ENCODE assay signal across 8 cellular contexts in the genomic region with DNA sequence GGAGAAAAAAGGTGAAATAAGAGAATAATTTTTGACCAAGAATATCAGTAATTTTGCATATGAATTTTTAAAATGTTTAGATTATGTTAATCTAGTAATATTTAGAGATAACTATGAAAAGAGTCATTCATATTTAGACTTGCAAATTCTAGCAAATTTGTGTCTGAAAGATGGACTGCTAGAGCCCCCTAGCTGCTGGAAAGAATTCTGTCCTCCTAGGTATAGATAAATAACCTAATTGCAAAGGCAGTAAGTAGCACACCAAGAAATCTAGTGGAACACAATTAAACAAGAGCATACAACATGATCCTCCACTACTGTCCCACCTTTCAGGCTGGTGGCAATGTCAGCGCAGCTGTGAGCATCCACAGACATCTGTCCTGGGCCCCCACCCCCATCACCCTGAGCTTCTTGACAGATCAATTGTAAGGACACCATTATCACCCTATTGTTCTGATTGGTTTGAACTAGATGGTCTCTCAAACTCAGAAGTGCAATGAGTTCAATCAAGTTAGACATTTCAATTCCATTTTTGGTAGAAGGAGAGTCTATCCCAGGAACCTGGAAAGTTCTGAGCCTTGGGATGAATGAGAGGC. TPM values are rescaled to one million over a fixed set of nuclear protein-coding genes. Genes with fewer than 3 reads are reported as not detected.
DNase-seq lines count a peak whose midpoint lies in the region; ATAC-seq, FAIRE-seq and TF ChIP-seq lines count a peak whose summit lies in the region.

No MANE protein-coding gene starts in this region.

- TF ChIP-seq RAD21 in H1 (IDR thresholded peaks at IDR 0.05 in 1 of 2, conservative IDR thresholded peaks at IDR 0.05 in 1 of 2; ENCODE audit: low read depth in 2 of 2, low read length in 2 of 2), result peak; percentile 85 to 86

- H4K8ac ChIP-seq in H1 (ENCODE audit: extremely low read depth, insufficient read depth, low read length), result no peak overlapping the region

- H3K4me2 ChIP-seq in PC-3 (ENCODE audit: low read length) (no peak overlapping the region), H1 (ENCODE audit: insufficient read depth in 1 of 2, low read depth in 2 of 2, low read length in 2 of 2) (no peak overlapping the region)

- no peaks in the 10 kb centered on the region; the same call in 1 of the 2 replicates for H3K23me2 ChIP-seq in H1 (ENCODE audit: low read depth, low read length)

- H4K20me1 ChIP-seq in PC-3 (ENCODE audit: low read length), result no peaks in the 10 kb centered on the region
- no peaks in the 10 kb centered on the region for H4K20me1 ChIP-seq in H1 (replicated peaks in 1 of 2; ENCODE audit: control insufficient read depth in 1 of 2, insufficient read depth in 2 of 2, low read length in 2 of 2)

- H3K4me1 ChIP-seq in PC-3 (ENCODE audit: insufficient read depth, low read length) (no peaks in the 10 kb centered on the region), H1 (replicated peaks in 1 of 4; ENCODE audit: control insufficient read depth in 3 of 4, insufficient read depth in 4 of 4, low read length in 3 of 4) (no peaks in the 10 kb centered on the region), aorta (ENCODE audit: control insufficient read depth in 1 of 2, insufficient read depth in 2 of 2, low read length in 2 of 2) (no peaks in the 10 kb centered on the region)

- H3K14ac ChIP-seq in H1 (ENCODE audit: insufficient read length), result no peak overlapping the region

- FAIRE-seq in H1 (lab: Jason Lieb, UNC), result peak; percentile 85

- H3K79me1 ChIP-seq in H1 (ENCODE audit: low read depth, low read length), result no peaks in the 10 kb centered on the region

- no peak overlapping the region for H2BK5ac ChIP-seq in H1 (ENCODE audit: low read depth, low read length)

- H4K91ac ChIP-seq in H1 (replicated peaks; ENCODE audit: insufficient read length, low read length), result no peak overlapping the region

- H2BK20ac ChIP-seq in H1 (ENCODE audit: low read length), result no peak overlapping the region

- no peak overlapping the region for H3K18ac ChIP-seq in H1 (ENCODE audit: extremely low read depth, low read length)

- DNase-seq in COLO668 (lab: John Stamatoyannopoulos, UW; ENCODE audit: unreplicated experiment) (peak; percentile 1), HCEC 1CT (peak; percentile 63), PC-3 (peak; percentile 40), H1 (ENCODE audit: low read depth in 1 of 2, low spot score in 2 of 2) (no peak), myocyte (ENCODE audit: low read depth) (peak; percentile 62), aorta (no peak)

- no peak overlapping the region for H3K23ac ChIP-seq in H1 (ENCODE audit: insufficient read length)

- intact Hi-C loops in PC-3 (cut with micrococcal nuclease) (no loop called here), aorta (cut with DNase I) (loop anchor here (5.0 to 10.0 kb wide), 4 partner anchors 491 to 936 kb away; no protein-coding TSS in a partner anchor)

- no peaks in the 10 kb centered on the region for H3K27me3 ChIP-seq in PC-3 (ENCODE audit: low read length)
- H3K27me3 ChIP-seq in H1 (replicated peaks in 1 of 4; ENCODE audit: control insufficient read depth in 3 of 4, extremely low read depth in 1 of 4, insufficient read depth in 3 of 4, low read length in 3 of 4), result no peaks in the 10 kb centered on the region
- H3K27me3 ChIP-seq in aorta (ENCODE audit: control insufficient read depth in 1 of 2, insufficient read depth in 2 of 2, low read length in 1 of 2), result no peaks in the 10 kb centered on the region

- no peaks in the 10 kb centered on the region for H3K9me2 ChIP-seq in PC-3 (replicated peaks; ENCODE audit: low read length)

- H2BK12ac ChIP-seq in H1 (ENCODE audit: low read depth, low read length), result no peak overlapping the region

- ATAC-seq in PC-3, result no peak
- no peak for ATAC-seq in GM21576 (IDR thresholded peaks at IDR 0.05; ENCODE audit: unreplicated experiment)
- ATAC-seq in HG03175 (IDR thresholded peaks at IDR 0.05; ENCODE audit: unreplicated experiment), result no peak
- ATAC-seq in aorta (ENCODE audit: low FRiP score), result no peak

- TF ChIP-seq CTCF in PC-3 (conservative IDR thresholded peaks at IDR 0.05; ENCODE audit: low read depth, low read length) (peak; percentile 59), H1 (IDR thresholded peaks at IDR 0.05; ENCODE audit: control extremely low read depth in 1 of 3, insufficient read depth in 1 of 3, low read depth in 1 of 3, low read length in 3 of 3) (peak in 2 of 3 experiments; percentile 47 to 61; a peak in 2 of 4 replicates)

- H3K79me2 ChIP-seq in PC-3 (ENCODE audit: low read length) (no peaks in the 10 kb centered on the region), H1 (ENCODE audit: control insufficient read depth in 1 of 2, insufficient read depth in 2 of 2, low read length in 2 of 2) (no peaks in the 10 kb centered on the region)

- no peak overlapping the region for H3K4me3 ChIP-seq in PC-3 (ENCODE audit: low read length)
- H3K4me3 ChIP-seq in H1 (ENCODE audit: extremely low read depth in 1 of 4, insufficient read depth in 2 of 4, low read depth in 3 of 4, low read length in 4 of 4), result no peak overlapping the region
- no peak overlapping the region for H3K4me3 ChIP-seq in aorta (ENCODE audit: low read length in 2 of 2)

- TF ChIP-seq POLR2A in H1 (IDR thresholded peaks at IDR 0.05; ENCODE audit: control extremely low read depth in 1 of 2, low read depth in 2 of 2, low read length in 2 of 2), result no peak

- H2AFZ ChIP-seq in PC-3 (ENCODE audit: low read length) (no peak overlapping the region), H1 (ENCODE audit: low read length) (no peak overlapping the region)

- H3K9me3 ChIP-seq in PC-3 (ENCODE audit: low read length) (no peaks in the 10 kb centered on the region), H1 (ENCODE audit: insufficient read depth in 2 of 2, low read depth in 1 of 2, low read length in 1 of 2) (no peaks in the 10 kb centered on the region), aorta (ENCODE audit: control insufficient read depth, low read length) (no peaks in the 10 kb centered on the region)

- H4K5ac ChIP-seq in H1 (ENCODE audit: insufficient read length, low read depth, low read length), result no peak overlapping the region

- H3K9ac ChIP-seq in PC-3 (ENCODE audit: low read length) (no peak overlapping the region), H1 (replicated peaks in 1 of 4; ENCODE audit: extremely low read depth in 1 of 4, low read depth in 3 of 4, low read length in 3 of 4) (no peak overlapping the region)

- H3K27ac ChIP-seq in PC-3 (ENCODE audit: low read length) (no peak overlapping the region), H1 (ENCODE audit: low read depth, low read length) (no peak overlapping the region), aorta (ENCODE audit: low read depth in 1 of 2, low read length in 2 of 2) (no peak overlapping the region)

- no peak overlapping the region for H3K56ac ChIP-seq in H1 (replicated peaks; ENCODE audit: insufficient read length, low read depth, low read length)

- no peak overlapping the region for H2BK15ac ChIP-seq in H1 (ENCODE audit: low read length)

- H3F3A ChIP-seq in PC-3 (ENCODE audit: low read length, unreplicated experiment), result no peaks in the 10 kb centered on the region

- H3K36me3 ChIP-seq in PC-3 (ENCODE audit: low read depth, low read length), result no peaks in the 10 kb centered on the region
- no peaks in the 10 kb centered on the region for H3K36me3 ChIP-seq in H1 (ENCODE audit: control insufficient read depth in 2 of 4, insufficient read depth in 4 of 4, low read length in 3 of 4)
- no peaks in the 10 kb centered on the region for H3K36me3 ChIP-seq in aorta (ENCODE audit: control insufficient read depth in 1 of 2, insufficient read depth in 2 of 2, low read length in 1 of 2)

- 24% methylated on average over 1 of the region's 1 CpG; no CpG with 5 or more reads in 1 of the 2 experiments for WGBS in H1 (ENCODE audit: extremely low coverage in 1 of 2, insufficient coverage in 1 of 2, insufficient read length in 1 of 2, insufficient replicate concordance in 2 of 2, low coverage in 1 of 2, low lambda C conversion rate in 2 of 2, missing lambda C conversion rate in 1 of 2), 2 experiments
- WGBS in aorta, 2 donors, result 22 to 33% methylated on average over 1 of the region's 1 CpG

- no peak overlapping the region for H2BK120ac ChIP-seq in H1 (replicated peaks; ENCODE audit: low read depth, low read length)

- no peak overlapping the region for H3K4ac ChIP-seq in H1 (replicated peaks; ENCODE audit: insufficient read length, low read depth, low read length)

- no TSS peak for BruUV-seq in PC-3 (replicated peaks; lab: Mats Ljungman, UMichigan)

- no peak overlapping the region for H2AK5ac ChIP-seq in H1 (ENCODE audit: low read depth, low read length)

- TF ChIP-seq EP300 in H1 (IDR thresholded peaks at IDR 0.05; ENCODE audit: borderline replicate concordance in 1 of 2, low read depth in 2 of 2, low read length in 2 of 2), result no peak

- CTCF ChIA-PET in PC-3 (lab: Charles Lee) (no interaction called here), H1 (lab: Charles Lee; ENCODE audit: partially characterized antibody) (interaction anchor here (0.7 to 3.1 kb wide), 39 partner anchors 8 to 870 kb away, joined by 3 to 22 read pairs (median 4); no protein-coding TSS in a partner anchor)

- POLR2A ChIA-PET in PC-3 (lab: Charles Lee; ENCODE audit: unreplicated experiment) (no interaction called here), H1 (lab: Charles Lee; ENCODE audit: partially characterized antibody) (interaction anchor here (0.6 kb wide), 2 partner anchors 255 to 938 kb away, joined by 3 to 5 read pairs; no protein-coding TSS in a partner anchor)

RNA-seq across cellular contexts. Expression of a gene that starts 15.0 kb away (rescaled TPM):
- not detected in 2 replicates for total RNA-seq in PC-3 (2014; rRNA removed)
- total RNA-seq in H1 (2021; fragmentation: NEBNext Ultra II Directional; extraction: Animal tissue kit (Norgen Biotek cat#: 25700)), result 2.0 TPM in 2 replicates
- 1.1 and 2.2 TPM in 2 replicates for polyA plus RNA-seq in H1 (2011; rRNA removed)
- 2.0 TPM for polyA plus RNA-seq in H1 (2011; cell fraction: cytosol; rRNA removed)
- 2.4 TPM for polyA plus RNA-seq in H1 (2011; cell fraction: nucleus; rRNA removed)
- polyA plus RNA-seq in H1 (2012, experiment 1 of 2), result 0.52 to 0.88 TPM (median 0.61 TPM) in 4 replicates
- polyA plus RNA-seq in H1 (2012, experiment 2 of 2), result 0.35 TPM
- polyA plus RNA-seq in H1 (2013, experiment 1 of 2), result 1.1 TPM
- 1.1 TPM for polyA plus RNA-seq in H1 (2013, experiment 2 of 2)
- polyA minus RNA-seq in H1 (2011; rRNA and poly(A)+ RNA removed), result 2.0 and 2.5 TPM in 2 replicates
- 1.0 TPM for polyA minus RNA-seq in H1 (2011; cell fraction: cytosol; rRNA and poly(A)+ RNA removed)
- 1.7 TPM for polyA minus RNA-seq in H1 (2011; cell fraction: nucleus; rRNA and poly(A)+ RNA removed)
- 11.1 and 12.9 TPM in 2 replicates for total RNA-seq in myocyte
- 31.2 TPM for polyA plus RNA-seq in myocyte (2012)
- 10 to 100 TPM; 10.3 to 27.1 TPM for total RNA-seq in aorta
- under 1 TPM; under 0.01 to 0.15 TPM for polyA plus RNA-seq in aorta

RNA-seq across cellular contexts. Expression of a gene that starts 36.2 kb away (rescaled TPM):
- total RNA-seq in PC-3 (2014; rRNA removed), result not detected in 2 replicates
- total RNA-seq in H1 (2021; fragmentation: NEBNext Ultra II Directional; extraction: Animal tissue kit (Norgen Biotek cat#: 25700)), result 1.7 and 3.6 TPM in 2 replicates
- polyA plus RNA-seq in H1 (2011; rRNA removed), result 0.91 and 1.1 TPM in 2 replicates
- polyA plus RNA-seq in H1 (2011; cell fraction: cytosol; rRNA removed), result 1.6 TPM
- 0.43 TPM for polyA plus RNA-seq in H1 (2011; cell fraction: nucleus; rRNA removed)
- polyA plus RNA-seq in H1 (2012, experiment 1 of 2), result 0.87 to 1.7 TPM (median 1.3 TPM) in 4 replicates
- polyA plus RNA-seq in H1 (2012, experiment 2 of 2), result not detected
- 9.2 TPM for polyA plus RNA-seq in H1 (2013, experiment 1 of 2)
- 5.1 TPM for polyA plus RNA-seq in H1 (2013, experiment 2 of 2)
- 0.28 and 0.78 TPM in 2 replicates for polyA minus RNA-seq in H1 (2011; rRNA and poly(A)+ RNA removed)
- polyA minus RNA-seq in H1 (2011; cell fraction: cytosol; rRNA and poly(A)+ RNA removed), result not detected
- 1.9 TPM for polyA minus RNA-seq in H1 (2011; cell fraction: nucleus; rRNA and poly(A)+ RNA removed)
- not detected in 2 replicates for total RNA-seq in myocyte
- not detected for polyA plus RNA-seq in myocyte (2012)
- not detected for total RNA-seq in aorta
- not detected for polyA plus RNA-seq in aorta

Comparison
In these comparisons a context has a peak if more than half of its experiments do, and no peak if none do; other contexts are left out.
1. DNase-seq: peak in COLO668 (single experiment), HCEC 1CT (single experiment), PC-3 (single experiment) and myocyte (single experiment); none in H1 (0 of 2) and aorta (0 of 2).